In genomic region chr5:127425868-127426267, GRCh38 we compare ENCODE assay signal across 12 cellular contexts.
"Had no signal": no experiment of that assay in that cellular context is flagged by ENCODE, and none has a peak within 500 bp of the region (broad histone marks: within the 10 kb centered on the region; RNA-seq: fewer than 3 reads in every experiment).

No MANE protein-coding gene starts in this region.

- H3K4me3 ChIP-seq: psoas muscle, right lobe of liver, transverse colon had no signal

- H3K27me3 Mint-ChIP-seq: stimulated activated memory B cell treated with anti-CD40 and anti-IgM and Interleukin-4, amounts not matched to agents 10 μg/mL and 1 μg/mL and 100 μg/mL, for 72 hours had no signal

- H3K36me3 ChIP-seq: right lobe of liver, transverse colon had no signal

- H3K4me1 ChIP-seq: psoas muscle, right lobe of liver had no signal

- H3K27me3 ChIP-seq: right lobe of liver, transverse colon had no signal

- H3K27ac ChIP-seq: psoas muscle, right lobe of liver, transverse colon had no signal

- H3K9me3 ChIP-seq: psoas muscle, right lobe of liver, transverse colon had no signal

- H3K36me3 Mint-ChIP-seq: activated naive CD8-positive, alpha-beta T cell treated with anti-CD3 and anti-CD28 coated beads for 36 hours; natural killer cell; stimulated activated memory B cell treated with anti-CD40 and anti-IgM and Interleukin-4, amounts not matched to agents 10 μg/mL and 1 μg/mL and 100 μg/mL, for 72 hours had no signal

- DNase-seq: activated CD4-positive, alpha-beta T cell treated with anti-CD3 and anti-CD28 coated beads for 1 hour; activated CD4-positive, alpha-beta T cell treated with anti-CD3 and anti-CD28 coated beads, Interleukin-2, amount 50 U/mL, for 48 hours; activated gamma-delta T cell; activated naive CD8-positive, alpha-beta T cell treated with anti-CD3 and anti-CD28 coated beads for 36 hours; activated T-cell treated with anti-CD3 and anti-CD28 coated beads, Interleukin-2, amount 50 U/mL, for 48 hours; natural killer cell; occipital lobe; psoas muscle; right lobe of liver; substantia nigra; transverse colon had no signal

- H3K4me3 Mint-ChIP-seq: activated naive CD8-positive, alpha-beta T cell treated with anti-CD3 and anti-CD28 coated beads for 36 hours; natural killer cell; stimulated activated memory B cell treated with anti-CD40 and anti-IgM and Interleukin-4, amounts not matched to agents 10 μg/mL and 1 μg/mL and 100 μg/mL, for 72 hours had no signal

- H3K9me3 Mint-ChIP-seq: activated naive CD8-positive, alpha-beta T cell treated with anti-CD3 and anti-CD28 coated beads for 36 hours; natural killer cell; stimulated activated memory B cell treated with anti-CD40 and anti-IgM and Interleukin-4, amounts not matched to agents 10 μg/mL and 1 μg/mL and 100 μg/mL, for 72 hours had no signal

- H3K27ac Mint-ChIP-seq: activated naive CD8-positive, alpha-beta T cell treated with anti-CD3 and anti-CD28 coated beads for 36 hours; natural killer cell; stimulated activated memory B cell treated with anti-CD40 and anti-IgM and Interleukin-4, amounts not matched to agents 10 μg/mL and 1 μg/mL and 100 μg/mL, for 72 hours had no signal
